Comparison of ENCODE assay signal across 1 cellular context in the genomic region with DNA sequence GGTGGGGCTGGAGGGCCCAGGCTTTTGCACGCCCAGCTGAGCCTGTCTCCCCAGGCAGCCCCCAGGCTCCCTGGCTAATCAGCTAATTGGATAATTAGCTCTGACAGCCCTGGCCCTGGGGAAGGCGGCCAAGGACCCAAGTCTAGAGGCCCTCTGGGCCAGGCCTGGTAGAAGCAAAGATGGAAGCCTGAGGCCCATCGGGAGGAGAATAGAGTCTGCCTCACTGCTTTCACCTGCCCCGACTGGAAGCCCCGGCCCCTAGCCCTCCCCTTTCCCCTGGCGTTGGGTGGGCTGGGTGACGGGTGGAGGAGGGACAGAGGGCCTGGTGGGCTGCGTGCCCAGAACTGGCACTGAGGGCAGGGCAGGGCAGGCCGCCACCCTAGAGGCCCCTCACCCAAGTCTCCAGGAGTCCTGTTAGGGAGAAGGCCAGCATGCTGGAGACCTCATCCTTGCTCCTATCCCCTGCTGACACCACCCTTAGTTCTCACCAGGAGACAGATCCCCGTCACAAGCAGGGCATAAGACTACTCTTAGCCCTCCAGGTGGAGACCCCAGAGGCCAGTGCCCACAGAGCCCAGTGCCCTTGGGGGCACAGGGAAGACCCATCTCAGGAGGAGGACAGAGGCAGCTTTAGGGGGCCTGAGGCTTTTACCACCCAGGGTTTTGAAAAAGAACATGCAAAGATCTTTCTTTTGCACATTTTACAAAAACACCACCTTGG.
TF ChIP-seq lines count a peak whose summit lies in the region.

No MANE protein-coding gene starts in this region.

TF ChIP-seq in GM23338, 12 proteins besides CTCF, POLR2A, EP300 and RAD21:
- TF ChIP-seq JUNB (IDR thresholded peaks at IDR 0.05; ENCODE audit: unreplicated experiment) (no peak), STAT1 (IDR thresholded peaks at IDR 0.05; ENCODE audit: unreplicated experiment) (no peak), EZH2 (IDR thresholded peaks at IDR 0.05; ENCODE audit: low read depth, unreplicated experiment) (no peak), EZH2phosphoT487 (IDR thresholded peaks at IDR 0.05; ENCODE audit: unreplicated experiment) (no peak), ZNF114 (CRISPR knock-in tag; IDR thresholded peaks at IDR 0.05) (no peak), CREB1 (CRISPR knock-in tag; IDR thresholded peaks at IDR 0.05; ENCODE audit: low read depth) (no peak), NANOG (IDR thresholded peaks at IDR 0.05; ENCODE audit: borderline replicate concordance) (no peak), ZNF331 (CRISPR knock-in tag; IDR thresholded peaks at IDR 0.05; ENCODE audit: low read depth) (no peak), POLR2AphosphoS5 (IDR thresholded peaks at IDR 0.05; ENCODE audit: low read depth) (no peak)
- TF ChIP-seq, protein P1, sequence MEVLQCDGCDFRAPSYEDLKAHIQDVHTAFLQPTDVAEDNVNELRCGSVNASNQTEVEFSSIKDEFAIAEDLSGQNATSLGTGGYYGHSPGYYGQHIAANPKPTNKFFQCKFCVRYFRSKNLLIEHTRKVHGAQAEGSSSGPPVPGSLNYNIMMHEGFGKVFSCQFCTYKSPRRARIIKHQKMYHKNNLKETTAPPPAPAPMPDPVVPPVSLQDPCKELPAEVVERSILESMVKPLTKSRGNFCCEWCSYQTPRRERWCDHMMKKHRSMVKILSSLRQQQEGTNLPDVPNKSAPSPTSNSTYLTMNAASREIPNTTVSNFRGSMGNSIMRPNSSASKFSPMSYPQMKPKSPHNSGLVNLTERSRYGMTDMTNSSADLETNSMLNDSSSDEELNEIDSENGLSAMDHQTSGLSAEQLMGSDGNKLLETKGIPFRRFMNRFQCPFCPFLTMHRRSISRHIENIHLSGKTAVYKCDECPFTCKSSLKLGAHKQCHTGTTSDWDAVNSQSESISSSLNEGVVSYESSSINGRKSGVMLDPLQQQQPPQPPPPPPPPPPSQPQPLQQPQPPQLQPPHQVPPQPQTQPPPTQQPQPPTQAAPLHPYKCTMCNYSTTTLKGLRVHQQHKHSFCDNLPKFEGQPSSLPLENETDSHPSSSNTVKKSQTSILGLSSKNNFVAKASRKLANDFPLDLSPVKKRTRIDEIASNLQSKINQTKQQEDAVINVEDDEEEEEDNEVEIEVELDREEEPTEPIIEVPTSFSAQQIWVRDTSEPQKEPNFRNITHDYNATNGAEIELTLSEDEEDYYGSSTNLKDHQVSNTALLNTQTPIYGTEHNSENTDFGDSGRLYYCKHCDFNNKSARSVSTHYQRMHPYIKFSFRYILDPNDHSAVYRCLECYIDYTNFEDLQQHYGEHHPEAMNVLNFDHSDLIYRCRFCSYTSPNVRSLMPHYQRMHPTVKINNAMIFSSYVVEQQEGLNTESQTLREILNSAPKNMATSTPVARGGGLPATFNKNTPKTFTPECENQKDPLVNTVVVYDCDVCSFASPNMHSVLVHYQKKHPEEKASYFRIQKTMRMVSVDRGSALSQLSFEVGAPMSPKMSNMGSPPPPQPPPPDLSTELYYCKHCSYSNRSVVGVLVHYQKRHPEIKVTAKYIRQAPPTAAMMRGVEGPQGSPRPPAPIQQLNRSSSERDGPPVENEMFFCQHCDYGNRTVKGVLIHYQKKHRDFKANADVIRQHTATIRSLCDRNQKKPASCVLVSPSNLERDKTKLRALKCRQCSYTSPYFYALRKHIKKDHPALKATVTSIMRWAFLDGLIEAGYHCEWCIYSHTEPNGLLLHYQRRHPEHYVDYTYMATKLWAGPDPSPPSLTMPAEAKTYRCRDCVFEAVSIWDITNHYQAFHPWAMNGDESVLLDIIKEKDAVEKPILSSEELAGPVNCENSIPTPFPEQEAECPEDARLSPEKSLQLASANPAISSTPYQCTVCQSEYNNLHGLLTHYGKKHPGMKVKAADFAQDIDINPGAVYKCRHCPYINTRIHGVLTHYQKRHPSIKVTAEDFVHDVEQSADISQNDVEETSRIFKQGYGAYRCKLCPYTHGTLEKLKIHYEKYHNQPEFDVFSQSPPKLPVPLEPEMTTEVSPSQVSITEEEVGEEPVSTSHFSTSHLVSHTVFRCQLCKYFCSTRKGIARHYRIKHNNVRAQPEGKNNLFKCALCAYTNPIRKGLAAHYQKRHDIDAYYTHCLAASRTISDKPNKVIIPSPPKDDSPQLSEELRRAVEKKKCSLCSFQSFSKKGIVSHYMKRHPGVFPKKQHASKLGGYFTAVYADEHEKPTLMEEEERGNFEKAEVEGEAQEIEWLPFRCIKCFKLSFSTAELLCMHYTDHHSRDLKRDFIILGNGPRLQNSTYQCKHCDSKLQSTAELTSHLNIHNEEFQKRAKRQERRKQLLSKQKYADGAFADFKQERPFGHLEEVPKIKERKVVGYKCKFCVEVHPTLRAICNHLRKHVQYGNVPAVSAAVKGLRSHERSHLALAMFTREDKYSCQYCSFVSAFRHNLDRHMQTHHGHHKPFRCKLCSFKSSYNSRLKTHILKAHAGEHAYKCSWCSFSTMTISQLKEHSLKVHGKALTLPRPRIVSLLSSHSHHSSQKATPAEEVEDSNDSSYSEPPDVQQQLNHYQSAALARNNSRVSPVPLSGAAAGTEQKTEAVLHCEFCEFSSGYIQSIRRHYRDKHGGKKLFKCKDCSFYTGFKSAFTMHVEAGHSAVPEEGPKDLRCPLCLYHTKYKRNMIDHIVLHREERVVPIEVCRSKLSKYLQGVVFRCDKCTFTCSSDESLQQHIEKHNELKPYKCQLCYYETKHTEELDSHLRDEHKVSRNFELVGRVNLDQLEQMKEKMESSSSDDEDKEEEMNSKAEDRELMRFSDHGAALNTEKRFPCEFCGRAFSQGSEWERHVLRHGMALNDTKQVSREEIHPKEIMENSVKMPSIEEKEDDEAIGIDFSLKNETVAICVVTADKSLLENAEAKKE (CRISPR knock-in tag; IDR thresholded peaks at IDR 0.05) = no peak
- TF ChIP-seq, protein P2, sequence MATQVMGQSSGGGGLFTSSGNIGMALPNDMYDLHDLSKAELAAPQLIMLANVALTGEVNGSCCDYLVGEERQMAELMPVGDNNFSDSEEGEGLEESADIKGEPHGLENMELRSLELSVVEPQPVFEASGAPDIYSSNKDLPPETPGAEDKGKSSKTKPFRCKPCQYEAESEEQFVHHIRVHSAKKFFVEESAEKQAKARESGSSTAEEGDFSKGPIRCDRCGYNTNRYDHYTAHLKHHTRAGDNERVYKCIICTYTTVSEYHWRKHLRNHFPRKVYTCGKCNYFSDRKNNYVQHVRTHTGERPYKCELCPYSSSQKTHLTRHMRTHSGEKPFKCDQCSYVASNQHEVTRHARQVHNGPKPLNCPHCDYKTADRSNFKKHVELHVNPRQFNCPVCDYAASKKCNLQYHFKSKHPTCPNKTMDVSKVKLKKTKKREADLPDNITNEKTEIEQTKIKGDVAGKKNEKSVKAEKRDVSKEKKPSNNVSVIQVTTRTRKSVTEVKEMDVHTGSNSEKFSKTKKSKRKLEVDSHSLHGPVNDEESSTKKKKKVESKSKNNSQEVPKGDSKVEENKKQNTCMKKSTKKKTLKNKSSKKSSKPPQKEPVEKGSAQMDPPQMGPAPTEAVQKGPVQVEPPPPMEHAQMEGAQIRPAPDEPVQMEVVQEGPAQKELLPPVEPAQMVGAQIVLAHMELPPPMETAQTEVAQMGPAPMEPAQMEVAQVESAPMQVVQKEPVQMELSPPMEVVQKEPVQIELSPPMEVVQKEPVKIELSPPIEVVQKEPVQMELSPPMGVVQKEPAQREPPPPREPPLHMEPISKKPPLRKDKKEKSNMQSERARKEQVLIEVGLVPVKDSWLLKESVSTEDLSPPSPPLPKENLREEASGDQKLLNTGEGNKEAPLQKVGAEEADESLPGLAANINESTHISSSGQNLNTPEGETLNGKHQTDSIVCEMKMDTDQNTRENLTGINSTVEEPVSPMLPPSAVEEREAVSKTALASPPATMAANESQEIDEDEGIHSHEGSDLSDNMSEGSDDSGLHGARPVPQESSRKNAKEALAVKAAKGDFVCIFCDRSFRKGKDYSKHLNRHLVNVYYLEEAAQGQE (IDR thresholded peaks at IDR 0.05; ENCODE audit: unreplicated experiment) = no peak
- TF ChIP-seq, protein P3, sequence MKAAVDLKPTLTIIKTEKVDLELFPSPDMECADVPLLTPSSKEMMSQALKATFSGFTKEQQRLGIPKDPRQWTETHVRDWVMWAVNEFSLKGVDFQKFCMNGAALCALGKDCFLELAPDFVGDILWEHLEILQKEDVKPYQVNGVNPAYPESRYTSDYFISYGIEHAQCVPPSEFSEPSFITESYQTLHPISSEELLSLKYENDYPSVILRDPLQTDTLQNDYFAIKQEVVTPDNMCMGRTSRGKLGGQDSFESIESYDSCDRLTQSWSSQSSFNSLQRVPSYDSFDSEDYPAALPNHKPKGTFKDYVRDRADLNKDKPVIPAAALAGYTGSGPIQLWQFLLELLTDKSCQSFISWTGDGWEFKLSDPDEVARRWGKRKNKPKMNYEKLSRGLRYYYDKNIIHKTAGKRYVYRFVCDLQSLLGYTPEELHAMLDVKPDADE (IDR thresholded peaks at IDR 0.05) = no peak
